ENCODE assay signal across 18 cellular contexts in genomic region chr18:46385124-46385523, GRCh38.
DNase-seq lines count a peak whose midpoint lies in the region; ATAC-seq and TF ChIP-seq lines count a peak whose summit lies in the region.
"Had no signal": no experiment of that assay in that cellular context is flagged by ENCODE, and none has a peak within 500 bp of the region (broad histone marks: within the 10 kb centered on the region; RNA-seq: fewer than 3 reads in every experiment).

No MANE protein-coding gene starts in this region.

- H3K27me3 Mint-ChIP-seq in activated naive CD8-positive, alpha-beta T cell treated with anti-CD3 and anti-CD28 coated beads for 36 hours = no peaks in the 10 kb centered on the region

- H3K4me3 ChIP-seq in HEK293 (ENCODE audit: low read depth, low read length) (no peak overlapping the region), breast epithelium (no peak overlapping the region)
- H3K4me3 ChIP-seq: GM23248, HAP-1 had no signal

- no peak overlapping the region for H3K27ac ChIP-seq in HEK293 (ENCODE audit: extremely low read depth, low read depth, low read length)
- peak overlapping the region; percentile 80 to 88 for H3K27ac ChIP-seq in breast epithelium
- H3K27ac ChIP-seq: 22Rv1, GM23248 had no signal

- intact Hi-C loops in breast epithelium (cut with DNase I; ENCODE audit: low total_unique reads) = no loop called here

- no peaks in the 10 kb centered on the region for H3K27me3 ChIP-seq in breast epithelium

- no peaks in the 10 kb centered on the region for H3K9me3 Mint-ChIP-seq in activated naive CD8-positive, alpha-beta T cell treated with anti-CD3 and anti-CD28 coated beads for 36 hours
- H3K9me3 Mint-ChIP-seq: IgD-negative memory B cell had no signal

- no peak overlapping the region for H3K27ac Mint-ChIP-seq in activated naive CD8-positive, alpha-beta T cell treated with anti-CD3 and anti-CD28 coated beads for 36 hours
- H3K27ac Mint-ChIP-seq: B cell, IgD-negative memory B cell had no signal

- no peak for TF ChIP-seq POLR2A in breast epithelium (IDR thresholded peaks at IDR 0.05)

- CTCF ChIA-PET in HEK293 (lab: Yijun Ruan, JAX) = interaction anchor here (0.8 to 1.1 kb wide), 2 partner anchors 19 to 104 kb away, joined by 3 to 4 read pairs; no protein-coding TSS in a partner anchor

- H3K36me3 Mint-ChIP-seq in activated naive CD8-positive, alpha-beta T cell treated with anti-CD3 and anti-CD28 coated beads for 36 hours = no peaks in the 10 kb centered on the region
- H3K36me3 Mint-ChIP-seq: IgD-negative memory B cell had no signal

- H3K36me3 ChIP-seq in HEK293 (ENCODE audit: control insufficient read depth in 2 of 2, insufficient read depth in 1 of 2, low read length in 2 of 2) (no peaks in the 10 kb centered on the region), breast epithelium (no peaks in the 10 kb centered on the region)
- H3K36me3 ChIP-seq: HAP-1 had no signal

- no peaks in the 10 kb centered on the region for H3K4me1 Mint-ChIP-seq in activated naive CD8-positive, alpha-beta T cell treated with anti-CD3 and anti-CD28 coated beads for 36 hours
- H3K4me1 Mint-ChIP-seq: B cell had no signal

- POLR2A ChIA-PET in HEK293 (lab: Yijun Ruan, JAX) = no interaction called here

- DNase-seq in NCI-H1417 (lab: John Stamatoyannopoulos, UW) (peak in 2 of 3 experiments; percentile 53 to 62), NCI-H1417 treated with DMSO at 0.1 percent for 48 hours (lab: John Stamatoyannopoulos, UW) (no peak), NCI-H2227 treated with DMSO at 0.1 percent for 48 hours (lab: John Stamatoyannopoulos, UW) (peak; percentile 78), breast epithelium (ENCODE audit: low spot score in 2 of 2) (no peak)
- DNase-seq in activated naive CD8-positive, alpha-beta T cell treated with anti-CD3 and anti-CD28 coated beads for 36 hours = no peak
- DNase-seq: GM23248, Kasumi-1, MM.1S, NCI-H1092 treated with DMSO at 0.1 percent for 48 hours, RPMI8226, SIG-M5 had no signal

- 0 out of 2 replicates have a peak, but pooled peaks cover 2% of the 10 kb centered on the region for H3K4me1 ChIP-seq in HEK293 (ENCODE audit: control insufficient read depth, insufficient read depth, low read length)
- peaks cover 3 to 6% of the 10 kb centered on the region in 2 donors for H3K4me1 ChIP-seq in breast epithelium
- H3K4me1 ChIP-seq: HAP-1 had no signal

- no peak overlapping the region for H3K4me3 Mint-ChIP-seq in activated naive CD8-positive, alpha-beta T cell treated with anti-CD3 and anti-CD28 coated beads for 36 hours
- H3K4me3 Mint-ChIP-seq: B cell, IgD-negative memory B cell had no signal

- ATAC-seq in HG03196 (IDR thresholded peaks at IDR 0.05; ENCODE audit: unreplicated experiment) (no peak), GM19351 (IDR thresholded peaks at IDR 0.05; ENCODE audit: unreplicated experiment) (no peak)

- H3K9me3 ChIP-seq in HEK293 (ENCODE audit: control insufficient read depth, insufficient read depth, low read depth, low read length) = no peaks in the 10 kb centered on the region
- H3K9me3 ChIP-seq in breast epithelium = no peaks in the 10 kb centered on the region
- H3K9me3 ChIP-seq: HAP-1 had no signal

- no peak for TF ChIP-seq CTCF in HEK293 (tag by site-specific recombination; IDR thresholded peaks at IDR 0.05)
- TF ChIP-seq CTCF in breast epithelium (IDR thresholded peaks at IDR 0.05) = no peak

TF ChIP-seq in HEK293, 187 proteins besides CTCF, POLR2A, EP300 and RAD21:
- TF ChIP-seq GFI1B (tag by site-specific recombination; IDR thresholded peaks at IDR 0.05) (no peak), ZNF555 (tag by site-specific recombination; conservative IDR thresholded peaks at IDR 0.05) (no peak), MYNN (tag by site-specific recombination; IDR thresholded peaks at IDR 0.05; ENCODE audit: borderline replicate concordance) (no peak), SP7 (tag by site-specific recombination; IDR thresholded peaks at IDR 0.05) (peak; percentile 87), ZFHX2 (tag by site-specific recombination; conservative IDR thresholded peaks at IDR 0.05) (peak; percentile 57), ZNF37A (tag by site-specific recombination; IDR thresholded peaks at IDR 0.05) (no peak)
TF ChIP-seq in HEK293: peak in this region for 2.

Comparison
In these comparisons a context has a peak if more than half of its experiments do, and no peak if none do; other contexts are left out.
1. DNase-seq: peak in NCI-H1417 (2 of 3) and NCI-H2227 treated with DMSO at 0.1 percent for 48 hours (single experiment); none in NCI-H1417 treated with DMSO at 0.1 percent for 48 hours (single experiment), breast epithelium (0 of 2) and activated naive CD8-positive, alpha-beta T cell treated with anti-CD3 and anti-CD28 coated beads for 36 hours (single experiment).